ENCODE assay signal across 8 cellular contexts in genomic region chr16:85396879-85397871, GRCh38.
DNase-seq lines count a peak whose midpoint lies in the region; ATAC-seq, FAIRE-seq and TF ChIP-seq lines count a peak whose summit lies in the region.

No MANE protein-coding gene starts in this region.

- H3K36me3 ChIP-seq in H1 (ENCODE audit: control insufficient read depth in 2 of 4, insufficient read depth in 4 of 4, low read length in 3 of 4): no peaks in the 10 kb centered on the region
- no peaks in the 10 kb centered on the region for H3K36me3 ChIP-seq in rectal smooth muscle tissue (ENCODE audit: control insufficient read depth, insufficient read depth, low read length)

- H3K27me3 ChIP-seq in H1 (replicated peaks in 1 of 4; ENCODE audit: control insufficient read depth in 3 of 4, extremely low read depth in 1 of 4, insufficient read depth in 3 of 4, low read length in 3 of 4) (no peaks in the 10 kb centered on the region), rectal smooth muscle tissue (ENCODE audit: control insufficient read depth, insufficient read depth, low read length) (no peaks in the 10 kb centered on the region)

- no peak overlapping the region for H3K56ac ChIP-seq in H1 (replicated peaks; ENCODE audit: insufficient read length, low read depth, low read length)

- ATAC-seq in HG03139 (IDR thresholded peaks at IDR 0.05; ENCODE audit: unreplicated experiment): no peak
- ATAC-seq in GM19395 (IDR thresholded peaks at IDR 0.05; ENCODE audit: unreplicated experiment): no peak
- ATAC-seq in activated T-helper 17 cell treated with anti-CD3 and anti-CD28 coated beads, Interleukin-2, amount 50 U/mL, for 72 hours (replicated peaks): no peak

- 79% methylated on average over 25 of the region's 25 CpGs; no CpG with 5 or more reads in 1 of the 2 experiments for WGBS in H1 (ENCODE audit: extremely low coverage in 1 of 2, insufficient coverage in 1 of 2, insufficient read length in 1 of 2, insufficient replicate concordance in 2 of 2, low coverage in 1 of 2, low lambda C conversion rate in 2 of 2, missing lambda C conversion rate in 1 of 2), 2 experiments

- H3K4me3 Mint-ChIP-seq in activated T-helper 17 cell treated with anti-CD3 and anti-CD28 coated beads, Interleukin-2, amount 50 U/mL, for 72 hours: no peak overlapping the region

- TF ChIP-seq CTCF in GM12875 (IDR thresholded peaks at IDR 0.05; ENCODE audit: borderline replicate concordance, insufficient read depth, low read depth, low read length): peak; percentile 16; the same call in 1 of the 2 replicates
- peak in 2 of 3 experiments; percentile 26 to 36; a peak in 3 of 4 replicates for TF ChIP-seq CTCF in H1 (IDR thresholded peaks at IDR 0.05; ENCODE audit: control extremely low read depth in 1 of 3, insufficient read depth in 1 of 3, low read depth in 1 of 3, low read length in 3 of 3)

- H3K14ac ChIP-seq in H1 (ENCODE audit: insufficient read length): no peak overlapping the region

- no peak overlapping the region for H4K5ac ChIP-seq in H1 (ENCODE audit: insufficient read length, low read depth, low read length)

- no peak overlapping the region for H2BK120ac ChIP-seq in H1 (replicated peaks; ENCODE audit: low read depth, low read length)

- no peaks in the 10 kb centered on the region for H3K79me2 ChIP-seq in H1 (ENCODE audit: control insufficient read depth in 1 of 2, insufficient read depth in 2 of 2, low read length in 2 of 2)

- H4K20me1 ChIP-seq in H1 (replicated peaks in 1 of 2; ENCODE audit: control insufficient read depth in 1 of 2, insufficient read depth in 2 of 2, low read length in 2 of 2): peaks cover 2 to 17% of the 10 kb centered on the region in 2 experiments

- H3K4me3 ChIP-seq in GM12875 (ENCODE audit: low read depth, low read length) (no peak overlapping the region), H1 (ENCODE audit: extremely low read depth in 1 of 4, insufficient read depth in 2 of 4, low read depth in 3 of 4, low read length in 4 of 4) (no peak overlapping the region), rectal smooth muscle tissue (ENCODE audit: low read length) (no peak overlapping the region)

- DNase-seq in HT-29 (ENCODE audit: low spot score): peak; percentile 71
- DNase-seq in H1 (ENCODE audit: low read depth in 1 of 2, low spot score in 2 of 2): peak in 1 of 2 experiments; percentile 53
- DNase-seq in AG20443 (ENCODE audit: low spot score): no peak

- H3K9ac ChIP-seq in H1 (replicated peaks in 1 of 4; ENCODE audit: extremely low read depth in 1 of 4, low read depth in 3 of 4, low read length in 3 of 4) (no peak overlapping the region), rectal smooth muscle tissue (ENCODE audit: low read length) (no peak overlapping the region)

- no peaks in the 10 kb centered on the region for H3K9me3 Mint-ChIP-seq in activated T-helper 17 cell treated with anti-CD3 and anti-CD28 coated beads, Interleukin-2, amount 50 U/mL, for 72 hours

- H4K8ac ChIP-seq in H1 (ENCODE audit: extremely low read depth, insufficient read depth, low read length): peak overlapping the region; percentile 29; the same call in 1 of the 2 replicates

- no peak for FAIRE-seq in H1 (lab: Jason Lieb, UNC)

- no peaks in the 10 kb centered on the region for H3K4me1 Mint-ChIP-seq in activated T-helper 17 cell treated with anti-CD3 and anti-CD28 coated beads, Interleukin-2, amount 50 U/mL, for 72 hours

- TF ChIP-seq EP300 in H1 (IDR thresholded peaks at IDR 0.05; ENCODE audit: borderline replicate concordance in 1 of 2, low read depth in 2 of 2, low read length in 2 of 2): no peak

- H2AK5ac ChIP-seq in H1 (ENCODE audit: low read depth, low read length): peak overlapping the region; percentile 20; the same call in 1 of the 2 replicates

- H2BK5ac ChIP-seq in H1 (ENCODE audit: low read depth, low read length): peak overlapping the region; percentile 20; the same call in 1 of the 2 replicates

- H2BK20ac ChIP-seq in H1 (ENCODE audit: low read length): no peak overlapping the region

- no peak overlapping the region for H3K4me2 ChIP-seq in H1 (ENCODE audit: insufficient read depth in 1 of 2, low read depth in 2 of 2, low read length in 2 of 2)

- peak in 1 of 2 experiments; percentile 10; a peak in 1 of 4 replicates for TF ChIP-seq RAD21 in H1 (IDR thresholded peaks at IDR 0.05 in 1 of 2, conservative IDR thresholded peaks at IDR 0.05 in 1 of 2; ENCODE audit: low read depth in 2 of 2, low read length in 2 of 2)

- no peak overlapping the region for H2AFZ ChIP-seq in H1 (ENCODE audit: low read length)

- H3K4ac ChIP-seq in H1 (replicated peaks; ENCODE audit: insufficient read length, low read depth, low read length): no peak overlapping the region

- H3K23me2 ChIP-seq in H1 (ENCODE audit: low read depth, low read length): peaks cover 8% of the 10 kb centered on the region; the same call in 1 of the 2 replicates

- H2BK12ac ChIP-seq in H1 (ENCODE audit: low read depth, low read length): peak overlapping the region; percentile 85; the same call in 1 of the 2 replicates

- POLR2A ChIA-PET in H1 (lab: Charles Lee; ENCODE audit: partially characterized antibody): interaction anchor here (1.0 kb wide), 1 partner anchor 39 kb away, joined by 3 read pairs; no protein-coding TSS in a partner anchor

- peaks cover 6% of the 10 kb centered on the region for H3K79me1 ChIP-seq in H1 (ENCODE audit: low read depth, low read length)

- no peak overlapping the region for H3K27ac Mint-ChIP-seq in activated T-helper 17 cell treated with anti-CD3 and anti-CD28 coated beads, Interleukin-2, amount 50 U/mL, for 72 hours

- H2BK15ac ChIP-seq in H1 (ENCODE audit: low read length): no peak overlapping the region; the same call in 1 of the 2 replicates

- peak overlapping the region; percentile 29; the same call in 1 of the 2 replicates for H3K18ac ChIP-seq in H1 (ENCODE audit: extremely low read depth, low read length)

- no peak for TF ChIP-seq POLR2A in H1 (IDR thresholded peaks at IDR 0.05; ENCODE audit: control extremely low read depth in 1 of 2, low read depth in 2 of 2, low read length in 2 of 2)

- H3K4me1 ChIP-seq in H1 (replicated peaks in 1 of 4; ENCODE audit: control insufficient read depth in 3 of 4, insufficient read depth in 4 of 4, low read length in 3 of 4) (peaks cover 0 to 38% (median 25%) of the 10 kb centered on the region in 4 experiments; a peak in 6 of 7 replicates), rectal smooth muscle tissue (ENCODE audit: control insufficient read depth, insufficient read depth, low read length) (peaks cover 24% of the 10 kb centered on the region)

- no peaks in the 10 kb centered on the region for H3K27me3 Mint-ChIP-seq in activated T-helper 17 cell treated with anti-CD3 and anti-CD28 coated beads, Interleukin-2, amount 50 U/mL, for 72 hours

- no peaks in the 10 kb centered on the region for H3K36me3 Mint-ChIP-seq in activated T-helper 17 cell treated with anti-CD3 and anti-CD28 coated beads, Interleukin-2, amount 50 U/mL, for 72 hours (ENCODE audit: low read depth)

- CTCF ChIA-PET in H1 (lab: Charles Lee; ENCODE audit: partially characterized antibody): interaction anchor here (0.8 to 10.8 kb wide), 15 partner anchors 18 to 218 kb away, joined by 3 to 182 read pairs (median 5); no protein-coding TSS in a partner anchor

- peaks cover 0 to 3% of the 10 kb centered on the region in 2 experiments; a peak in 2 of 4 replicates for H3K9me3 ChIP-seq in H1 (ENCODE audit: insufficient read depth in 2 of 2, low read depth in 1 of 2, low read length in 1 of 2)

- peak overlapping the region; percentile 52 for H4K91ac ChIP-seq in H1 (replicated peaks; ENCODE audit: insufficient read length, low read length)

- H3K27ac ChIP-seq in H1 (ENCODE audit: low read depth, low read length): no peak overlapping the region
- peak overlapping the region; percentile 87 for H3K27ac ChIP-seq in rectal smooth muscle tissue (ENCODE audit: low read depth, low read length)

- no peak overlapping the region for H3K23ac ChIP-seq in H1 (ENCODE audit: insufficient read length)

TF ChIP-seq in H1, 55 proteins besides CTCF, POLR2A, EP300 and RAD21:
- no peak for TF ChIP-seq SUZ12 (IDR thresholded peaks at IDR 0.05; ENCODE audit: low read length)
- TF ChIP-seq PHF8 (conservative IDR thresholded peaks at IDR 0.05; ENCODE audit: low read depth, low read length): no peak
- TF ChIP-seq HDAC6 (IDR thresholded peaks at IDR 0.05; ENCODE audit: low read depth, low read length): no peak
- no peak for TF ChIP-seq EGR1 (IDR thresholded peaks at IDR 0.05; ENCODE audit: borderline replicate concordance, low read depth, low read length)
- TF ChIP-seq BACH1 (IDR thresholded peaks at IDR 0.05; ENCODE audit: low read length): no peak
- no peak for TF ChIP-seq CEBPB (IDR thresholded peaks at IDR 0.05; ENCODE audit: low read depth, low read length)
- no peak for TF ChIP-seq JUN (IDR thresholded peaks at IDR 0.05; ENCODE audit: low read depth, low read length)
- TF ChIP-seq KDM5A (IDR thresholded peaks at IDR 0.05; ENCODE audit: low read length): no peak
- no peak for TF ChIP-seq RNF2 (IDR thresholded peaks at IDR 0.05; ENCODE audit: borderline replicate concordance, low read depth, low read length, missing control alignments, poor library complexity, severe bottlenecking)
- TF ChIP-seq SIN3A (conservative IDR thresholded peaks at IDR 0.05 in 1 of 2, IDR thresholded peaks at IDR 0.05 in 1 of 2; ENCODE audit: low read depth in 1 of 2, low read length in 2 of 2): no peak
- no peak for TF ChIP-seq TBP (IDR thresholded peaks at IDR 0.05; ENCODE audit: low read depth, low read length)
- TF ChIP-seq SRF (IDR thresholded peaks at IDR 0.05; ENCODE audit: low read depth, low read length): no peak
- no peak for TF ChIP-seq TCF12 (IDR thresholded peaks at IDR 0.05; ENCODE audit: low read depth, low read length)
- no peak for TF ChIP-seq CBX8 (IDR thresholded peaks at IDR 0.05; ENCODE audit: borderline replicate concordance, low read depth, low read length)
- TF ChIP-seq, protein P1, sequence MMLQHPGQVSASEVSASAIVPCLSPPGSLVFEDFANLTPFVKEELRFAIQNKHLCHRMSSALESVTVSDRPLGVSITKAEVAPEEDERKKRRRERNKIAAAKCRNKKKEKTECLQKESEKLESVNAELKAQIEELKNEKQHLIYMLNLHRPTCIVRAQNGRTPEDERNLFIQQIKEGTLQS (IDR thresholded peaks at IDR 0.05; ENCODE audit: insufficient read depth, low read depth, low read length): no peak
- no peak for TF ChIP-seq NRF1 (IDR thresholded peaks at IDR 0.05; ENCODE audit: low read depth, low read length)
